ENCODE assay signal across 11 cellular contexts in the genomic region with DNA sequence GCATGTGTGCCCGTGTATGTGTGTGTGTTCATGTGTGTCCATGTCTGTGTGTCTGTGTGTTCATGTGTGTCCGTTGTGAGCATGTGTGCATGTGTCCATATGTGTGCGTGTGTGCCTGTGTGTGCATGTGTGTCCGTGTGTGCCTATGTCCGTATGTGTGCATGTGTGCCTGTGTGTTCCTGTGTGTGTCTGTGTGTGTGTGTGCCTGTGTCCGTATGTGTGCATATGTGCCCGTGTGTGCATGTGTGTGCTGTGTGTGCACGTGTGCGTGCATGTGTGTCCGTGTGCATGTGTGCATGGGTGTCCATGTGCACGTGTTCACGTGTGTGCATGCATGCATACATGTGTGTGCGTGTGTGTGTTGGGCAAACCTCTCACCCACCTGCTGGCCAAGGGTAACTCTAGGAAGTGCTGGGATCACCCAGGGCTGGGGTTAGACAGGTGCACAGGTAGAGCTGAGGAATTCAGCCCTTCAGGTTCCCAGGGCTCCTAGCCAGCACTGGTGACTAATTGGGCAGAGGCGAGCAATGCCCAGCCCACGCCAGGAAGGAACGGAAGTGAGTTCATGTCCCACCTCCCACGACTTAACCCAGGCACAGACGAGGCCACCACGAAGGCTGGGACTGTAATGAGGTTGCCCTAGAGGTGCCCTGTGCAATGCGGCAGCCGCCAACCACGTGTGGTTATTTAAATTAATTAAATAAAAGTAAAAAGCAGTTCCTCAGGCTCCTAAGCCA. TPM values are rescaled to one million over a fixed set of nuclear protein-coding genes. Genes with fewer than 3 reads are reported as not detected.
A peak's percentile ranks its signal among the peaks of the same experiment; 100 is the strongest.
DNase-seq lines count a peak whose midpoint lies in the region; ATAC-seq and TF ChIP-seq lines count a peak whose summit lies in the region.
"Had no signal": no experiment of that assay in that cellular context is flagged by ENCODE, and none has a peak within 500 bp of the region (broad histone marks: within the 10 kb centered on the region; RNA-seq: fewer than 3 reads in every experiment).

No MANE protein-coding gene starts in this region.

- H3K27ac ChIP-seq in epithelial cell of prostate, result peak overlapping the region; percentile 90
- no peak overlapping the region for H3K27ac ChIP-seq in ascending aorta
- H3K27ac ChIP-seq: parathyroid adenoma had no signal

- TF ChIP-seq CTCF in ascending aorta (IDR thresholded peaks at IDR 0.05), result no peak

- intact Hi-C loops in sciatic nerve (cut with DNase I) (no loop called here), ascending aorta (cut with DNase I) (no loop called here)

- H3K36me3 ChIP-seq in ascending aorta, result no peaks in the 10 kb centered on the region

- no peak overlapping the region for H3K4me3 ChIP-seq in ascending aorta

- no peak for ATAC-seq in sciatic nerve

- peak; percentile 88 for DNase-seq in HT-29 (ENCODE audit: low spot score)
- peak; percentile 91 for DNase-seq in SW480 (ENCODE audit: low spot score)
- peak; percentile 73 for DNase-seq in epithelial cell of prostate (ENCODE audit: low read depth, low spot score)
- DNase-seq in stimulated activated CD4-positive, alpha-beta T cell treated with anti-CD3 and anti-CD28 coated beads, Interleukin-2, amount 100 ng/mL, for 24 hours, result peak; percentile 62 to 68
- no peak for DNase-seq in AML-193 (lab: John Stamatoyannopoulos, UW)
- no peak for DNase-seq in SHP77 treated with DMSO at 0.1 percent for 48 hours (lab: John Stamatoyannopoulos, UW)
- DNase-seq in sciatic nerve (ENCODE audit: low spot score), result no peak
- DNase-seq in ascending aorta (ENCODE audit: low spot score in 2 of 2), result no peak
- DNase-seq: NCI-H187 treated with DMSO at 0.1 percent for 48 hours, substantia nigra had no signal

- H3K9me3 ChIP-seq in ascending aorta, result no peaks in the 10 kb centered on the region

- H3K27me3 ChIP-seq in ascending aorta, result no peaks in the 10 kb centered on the region

- no peaks in the 10 kb centered on the region for H3K4me1 ChIP-seq in ascending aorta

RNA-seq across cellular contexts. Expression of a gene that starts 8.2 kb away (rescaled TPM):
- total RNA-seq in HT-29 (2014; rRNA removed; shearing (Covaris generic)), result 47.8 and 60.4 TPM in 2 replicates
- total RNA-seq in sciatic nerve (152 TPM), ascending aorta (86.8 TPM)

RNA-seq across cellular contexts. Expression of a gene that starts 35.7 kb away (rescaled TPM):
- total RNA-seq in HT-29 (2014; rRNA removed; shearing (Covaris generic)), result not detected in 2 replicates
- total RNA-seq in sciatic nerve (2.5 TPM), ascending aorta (6.7 TPM)

RNA-seq across cellular contexts. Expression of a gene that starts 51.9 kb away (rescaled TPM):
- 2.9 and 3.2 TPM in 2 replicates for total RNA-seq in HT-29 (2014; rRNA removed; shearing (Covaris generic))
- 22.2 TPM for total RNA-seq in sciatic nerve
- total RNA-seq in ascending aorta, result 49.5 TPM

RNA-seq across cellular contexts. Expression of a gene that starts 52.8 kb away (rescaled TPM):
- 132 and 156 TPM in 2 replicates for total RNA-seq in HT-29 (2014; rRNA removed; shearing (Covaris generic))
- 53.1 TPM for total RNA-seq in sciatic nerve
- total RNA-seq in ascending aorta, result 253 TPM

Comparison
In these comparisons a context has a peak if more than half of its experiments do, and no peak if none do; other contexts are left out.
1. DNase-seq: peak in HT-29 (single experiment), SW480 (single experiment), epithelial cell of prostate (single experiment) and stimulated activated CD4-positive, alpha-beta T cell treated with anti-CD3 and anti-CD28 coated beads, Interleukin-2, amount 100 ng/mL, for 24 hours (2 of 2); none in AML-193 (0 of 2), SHP77 treated with DMSO at 0.1 percent for 48 hours (single experiment), sciatic nerve (single experiment) and ascending aorta (0 of 2).